In genomic region chr10:72328045-72328828, GRCh38 we compare ENCODE assay signal across 8 cellular contexts. TPM values are rescaled to one million over a fixed set of nuclear protein-coding genes. Genes with fewer than 3 reads are reported as not detected.
DNase-seq lines count a peak whose midpoint lies in the region; ATAC-seq and TF ChIP-seq lines count a peak whose summit lies in the region.

No MANE protein-coding gene starts in this region.

- peaks cover 72 to 96% (median 89%) of the 10 kb centered on the region in 4 donors for H3K4me1 ChIP-seq in stomach

- WGBS in stomach, 5 donors: 12 to 44% (median 20%) methylated on average over 5 to 14 of the region's 14 CpGs

- H3K9me3 ChIP-seq in stomach: no peaks in the 10 kb centered on the region

- no peak for ATAC-seq in HG02642 (IDR thresholded peaks at IDR 0.05; ENCODE audit: poor library complexity, unreplicated experiment)

- TF ChIP-seq EP300 in stomach (IDR thresholded peaks at IDR 0.05): no peak

- H3K27me3 ChIP-seq in layer of hippocampus (ENCODE audit: control insufficient read depth, insufficient read depth, low read length): no peaks in the 10 kb centered on the region
- H3K27me3 ChIP-seq in stomach: no peaks in the 10 kb centered on the region

- no peaks in the 10 kb centered on the region for H3K36me3 ChIP-seq in stomach

- intact Hi-C loops in stomach (cut with DNase I; ENCODE audit: low total_unique reads): no loop called here

- TF ChIP-seq CTCF in GM12874 (IDR thresholded peaks at IDR 0.05; ENCODE audit: insufficient read depth, low read depth, low read length): 0 out of 2 replicates have a peak, but pooled peaks have one; percentile 6
- peak in 5 of 7 experiments; percentile 42 to 66 (median 50) for TF ChIP-seq CTCF in stomach (IDR thresholded peaks at IDR 0.05)

- TF ChIP-seq POLR2A in stomach (IDR thresholded peaks at IDR 0.05): no peak

- DNase-seq in AML-193 (lab: John Stamatoyannopoulos, UW) (peak; percentile 19 to 46), OCI-M1 (lab: John Stamatoyannopoulos, UW) (peak; percentile 84), caudate nucleus (lab: John Stamatoyannopoulos, UW) (peak in 48 of 61 donors; percentile 28 to 84 (median 55)), stomach (peak; percentile 85), activated gamma-delta T cell (lab: John Stamatoyannopoulos, UW) (no peak)

- no peak overlapping the region for H3K4me3 ChIP-seq in stomach

- H3K27ac ChIP-seq in caudate nucleus (ENCODE audit: low read depth, low read length) (peak overlapping the region; percentile 68), layer of hippocampus (ENCODE audit: low read depth, low read length) (peak overlapping the region; percentile 87), stomach (peak overlapping the region; percentile 75 to 97 (median 95))

RNA-seq across cellular contexts. Expression of gene DNAJB12, which starts 26.5 kb away (rescaled TPM):
- 10 to 100 TPM in 4 of 5 donors, 1 to 10 TPM in 1; 2.3 to 43.2 (median 24.9) TPM for total RNA-seq in stomach
- polyA plus RNA-seq in stomach: 10 to 100 TPM; 12.1 to 20.0 (median 16.3) TPM

RNA-seq across cellular contexts. Expression of gene DDIT4, which starts 54.5 kb away (rescaled TPM):
- 100 to 1,000 TPM in 4 of 5 donors, 10 to 100 TPM in 1; 89.9 to 188 (median 154) TPM for total RNA-seq in stomach
- 100 to 1,000 TPM; 122 to 176 (median 170) TPM for polyA plus RNA-seq in stomach
